Comparison of ENCODE assay signal across 8 cellular contexts in the genomic region with DNA sequence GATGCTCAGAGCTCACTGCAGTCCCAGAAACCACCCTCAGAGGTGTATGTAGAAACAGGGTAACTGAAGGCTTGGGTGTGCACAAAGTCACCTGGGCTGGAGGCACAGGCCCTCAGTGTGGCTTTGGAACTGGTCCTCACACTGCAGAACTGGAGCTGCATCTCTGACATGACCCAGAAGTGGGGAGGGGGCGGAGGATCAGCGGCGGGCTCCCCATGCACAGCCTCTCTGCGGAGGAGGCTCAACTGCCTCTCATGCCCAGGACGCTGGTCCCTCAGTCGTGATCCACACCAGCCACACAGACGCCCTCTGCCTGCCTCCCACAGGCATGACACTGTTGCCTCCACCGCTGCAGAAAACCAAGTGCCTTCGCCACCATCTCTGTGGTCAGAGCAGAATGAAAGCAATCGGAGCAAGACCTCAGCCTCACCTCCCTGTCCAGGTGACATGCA.
DNase-seq lines count a peak whose midpoint lies in the region; ATAC-seq and TF ChIP-seq lines count a peak whose summit lies in the region.

No MANE protein-coding gene starts in this region.

- CTCF ChIA-PET in A673 (lab: Charles Lee), result no interaction called here
- CTCF ChIA-PET in GM10248 (lab: Yijun Ruan, JAX), result interaction anchor here (0.8 kb wide), 1 partner anchor 10 kb away, joined by 3 read pairs; no protein-coding TSS in a partner anchor

- H3K4me1 Mint-ChIP-seq in osteocyte (ENCODE audit: unreplicated experiment), result peaks cover 9% of the 10 kb centered on the region

- TF ChIP-seq CTCF in A673 (conservative IDR thresholded peaks at IDR 0.05; ENCODE audit: low read depth, low read length) (peak; percentile 61), GM10248 (IDR thresholded peaks at IDR 0.05; ENCODE audit: control extremely low read depth, extremely low read depth, low read depth, missing control alignments) (peak; percentile 38), esophagus squamous epithelium (IDR thresholded peaks at IDR 0.05) (peak in 4 of 6 experiments; percentile 14 to 62 (median 36)), osteocyte (IDR thresholded peaks at IDR 0.05) (peak; percentile 44)

- H3K4me1 ChIP-seq in A673 (ENCODE audit: insufficient read depth, low read length, poor library complexity, severe bottlenecking) (no peaks in the 10 kb centered on the region), esophagus squamous epithelium (no peaks in the 10 kb centered on the region)

- H3K9me3 ChIP-seq in A673 (ENCODE audit: low read depth, low read length, poor library complexity, severe bottlenecking) (no peaks in the 10 kb centered on the region), esophagus squamous epithelium (peaks cover 0 to 6% (median 0%) of the 10 kb centered on the region in 3 donors)

- no peak for ATAC-seq in GM21825 (IDR thresholded peaks at IDR 0.05; ENCODE audit: unreplicated experiment)

- no peaks in the 10 kb centered on the region for H3K27me3 Mint-ChIP-seq in osteocyte (ENCODE audit: unreplicated experiment)

- WGBS in esophagus squamous epithelium, 2 donors, result 38% methylated on average over 2 of the region's 10 CpGs; no CpG with 5 or more reads in 1 of the 2 donors

- no peak overlapping the region for H3K4me3 Mint-ChIP-seq in osteocyte (ENCODE audit: unreplicated experiment)

- DNase-seq in A673 (ENCODE audit: low spot score), result peak; percentile 31
- DNase-seq in GM10248 (ENCODE audit: extremely low spot score), result peak; percentile 63
- DNase-seq in NOMO-1 (lab: John Stamatoyannopoulos, UW; ENCODE audit: unreplicated experiment in 2 of 2), result peak; percentile 55 to 62
- DNase-seq in esophagus squamous epithelium (lab: John Stamatoyannopoulos, UW), result no peak
- DNase-seq in osteocyte (ENCODE audit: extremely low spot score, unreplicated experiment), result no peak
- no peak for DNase-seq in NCI-H446 treated with DMSO at 0.1 percent for 48 hours (lab: John Stamatoyannopoulos, UW)
- DNase-seq in KG1 (lab: John Stamatoyannopoulos, UW), result no peak

- H3K4me3 ChIP-seq in A673 (ENCODE audit: low read depth, low read length, poor library complexity, severe bottlenecking) (no peak overlapping the region), esophagus squamous epithelium (no peak overlapping the region)

- H3K27ac ChIP-seq in A673 (ENCODE audit: low read depth, low read length, poor library complexity, severe bottlenecking) (no peak overlapping the region), esophagus squamous epithelium (no peak overlapping the region)

- H3K27ac Mint-ChIP-seq in osteocyte (ENCODE audit: unreplicated experiment), result no peak overlapping the region

- no peaks in the 10 kb centered on the region for H3K9me3 Mint-ChIP-seq in osteocyte (ENCODE audit: unreplicated experiment)

- no TSS peak for BruUV-seq in A673 (replicated peaks; lab: Mats Ljungman, UMichigan)

- no peaks in the 10 kb centered on the region for H3K36me3 ChIP-seq in A673 (ENCODE audit: insufficient read depth, low read length, poor library complexity, severe bottlenecking)
- no peaks in the 10 kb centered on the region for H3K36me3 ChIP-seq in esophagus squamous epithelium

- intact Hi-C loops in A673 (cut with micrococcal nuclease; ENCODE audit: unreplicated experiment) (no loop called here), esophagus squamous epithelium (cut with DNase I) (no loop called here)

- TF ChIP-seq POLR2A in esophagus squamous epithelium (IDR thresholded peaks at IDR 0.05), result no peak

- no peaks in the 10 kb centered on the region for H3K36me3 Mint-ChIP-seq in osteocyte (ENCODE audit: unreplicated experiment)

- POLR2A ChIA-PET in A673 (lab: Charles Lee; ENCODE audit: low non-redundant PET) (no interaction called here), GM10248 (lab: Yijun Ruan, JAX) (no interaction called here)

- H3K27me3 ChIP-seq in A673 (replicated peaks; ENCODE audit: insufficient read depth, low read depth, low read length, poor library complexity) (peaks cover 37% of the 10 kb centered on the region), esophagus squamous epithelium (peaks cover 0 to 60% (median 0%) of the 10 kb centered on the region in 4 donors)

Comparison
In these comparisons a context has a peak if more than half of its experiments do, and no peak if none do; other contexts are left out.
1. DNase-seq: peak in A673 (single experiment), GM10248 (single experiment) and NOMO-1 (2 of 2); none in esophagus squamous epithelium (single experiment), osteocyte (single experiment), NCI-H446 treated with DMSO at 0.1 percent for 48 hours (single experiment) and KG1 (single experiment).
2. Peak in every context shown above with its lines, with median percentiles within 50 percentile points of each other: CTCF ChIP-seq.